ENCODE assay signal across 8 cellular contexts in the genomic region with DNA sequence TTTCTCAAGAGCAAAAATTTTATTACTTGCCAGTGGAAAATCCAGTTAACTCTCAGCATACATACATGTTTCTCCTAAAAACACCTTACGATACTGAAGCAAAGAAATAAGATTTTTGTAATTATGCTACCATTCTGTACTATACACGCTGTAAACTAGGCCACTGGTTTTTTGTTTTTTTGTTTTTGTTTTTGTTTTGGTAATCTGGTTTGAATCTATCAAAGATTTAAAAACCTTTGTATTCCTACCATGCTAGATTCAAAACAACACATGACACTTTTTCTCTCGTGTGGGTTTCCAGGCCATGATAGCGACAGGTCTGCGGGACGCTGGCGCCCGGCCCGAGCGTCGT. TPM values are rescaled to one million over a fixed set of nuclear protein-coding genes. Genes with fewer than 3 reads are reported as not detected.
A peak's percentile ranks its signal among the peaks of the same experiment; 100 is the strongest.
DNase-seq lines count a peak whose midpoint lies in the region; ATAC-seq and TF ChIP-seq lines count a peak whose summit lies in the region.

No MANE protein-coding gene starts in this region.

- no peaks in the 10 kb centered on the region for H3K9me3 ChIP-seq in T-helper 17 cell (ENCODE audit: control insufficient read depth, low read length, poor library complexity, severe bottlenecking)

- TF ChIP-seq CTCF in GM12864 (IDR thresholded peaks at IDR 0.05; ENCODE audit: low read depth, low read length, missing control alignments) (no peak), fibroblast of the aortic adventitia (IDR thresholded peaks at IDR 0.05; ENCODE audit: insufficient read depth, low read length) (no peak)

- no peaks in the 10 kb centered on the region for H3K27me3 ChIP-seq in rectal smooth muscle tissue (ENCODE audit: control insufficient read depth, insufficient read depth, low read length)

- H3K36me3 Mint-ChIP-seq in T-helper 17 cell (ENCODE audit: low read depth): peaks cover 3% of the 10 kb centered on the region

- DNase-seq in GM12864 (ENCODE audit: low read depth) (no peak), T-helper 17 cell (no peak), fibroblast of the aortic adventitia (ENCODE audit: low read depth) (no peak), left colon (no peak), NCI-H1092 treated with DMSO at 0.1 percent for 48 hours (lab: John Stamatoyannopoulos, UW) (no peak), anterior cingulate cortex (lab: John Stamatoyannopoulos, UW) (no peak)

- no peaks in the 10 kb centered on the region for H3K4me1 ChIP-seq in rectal smooth muscle tissue (ENCODE audit: control insufficient read depth, insufficient read depth, low read length)

- H3K27ac Mint-ChIP-seq in T-helper 17 cell: peak overlapping the region; percentile 89

- no peak for ATAC-seq in T-helper 17 cell
- ATAC-seq in HG02642 (IDR thresholded peaks at IDR 0.05; ENCODE audit: poor library complexity, unreplicated experiment): no peak
- ATAC-seq in left colon: no peak

- H3K27ac ChIP-seq in rectal smooth muscle tissue (ENCODE audit: low read depth, low read length): peak overlapping the region; percentile 78

- no peaks in the 10 kb centered on the region for H3K36me3 ChIP-seq in rectal smooth muscle tissue (ENCODE audit: control insufficient read depth, insufficient read depth, low read length)

- peak overlapping the region; percentile 83 for H3K9ac ChIP-seq in rectal smooth muscle tissue (ENCODE audit: low read length)

- intact Hi-C loops in left colon (cut with DNase I, micrococcal nuclease): loop anchor here in 1 of 2 donors (5.0 kb wide), 1 partner anchor 95 kb away; the partner anchor contains the start of gene KLHL2

- H3K4me3 Mint-ChIP-seq in T-helper 17 cell: peak overlapping the region; percentile 95

- peaks cover 24% of the 10 kb centered on the region for H3K4me1 Mint-ChIP-seq in T-helper 17 cell

- peaks cover 4% of the 10 kb centered on the region for H3K27me3 Mint-ChIP-seq in T-helper 17 cell

- peak overlapping the region; percentile 94 for H3K4me3 ChIP-seq in GM12864 (ENCODE audit: low read depth, low read length)
- peak overlapping the region; percentile 89 for H3K4me3 ChIP-seq in fibroblast of the aortic adventitia (ENCODE audit: low read depth, low read length)
- H3K4me3 ChIP-seq in rectal smooth muscle tissue (ENCODE audit: low read length): peak overlapping the region; percentile 79

RNA-seq across cellular contexts. Expression of gene TMEM192, which starts 0.8 kb away (rescaled TPM):
- total RNA-seq in T-helper 17 cell (1 to 10 TPM; 6.7 to 7.0 TPM), fibroblast of the aortic adventitia (ENCODE audit: low replicate concordance) (9.6 and 17.2 TPM in 2 replicates), left colon (10 to 100 TPM; 19.4 TPM)

RNA-seq across cellular contexts. Expression of gene TRIM75, which starts 58.2 kb away (rescaled TPM):
- total RNA-seq in T-helper 17 cell: not detected
- total RNA-seq in fibroblast of the aortic adventitia (ENCODE audit: low replicate concordance): not detected in 2 replicates
- total RNA-seq in left colon: not detected
